Comparison of ENCODE assay signal across 1 cellular context in genomic region chr6:340991-341827, GRCh38.
TF ChIP-seq lines count a peak whose summit lies in the region.

No MANE protein-coding gene starts in this region.

TF ChIP-seq in GM12878, 131 proteins besides CTCF, POLR2A, EP300 and RAD21 (continued from another document and continues in another):
- TF ChIP-seq MLLT1 (IDR thresholded peaks at IDR 0.05), result peak; percentile 98
- 0 out of 2 replicates have a peak, but pooled peaks have one; percentile 12 for TF ChIP-seq RAD51 (IDR thresholded peaks at IDR 0.05)
- TF ChIP-seq NKRF (conservative IDR thresholded peaks at IDR 0.05), result 0 out of 2 replicates have a peak, but pooled peaks have one; percentile 44
- peak; percentile 81 for TF ChIP-seq MTA2 (IDR thresholded peaks at IDR 0.05; ENCODE audit: low read depth)
- TF ChIP-seq ZNF274 (IDR thresholded peaks at IDR 0.05; ENCODE audit: insufficient read depth, insufficient read length), result no peak
- TF ChIP-seq SMARCA5 (IDR thresholded peaks at IDR 0.05), result peak; percentile 97
- TF ChIP-seq CBFB (IDR thresholded peaks at IDR 0.05; ENCODE audit: low read depth), result no peak; the same call in 1 of the 2 replicates
- no peak for TF ChIP-seq PRDM15 (CRISPR knock-in tag; IDR thresholded peaks at IDR 0.05)
- no peak for TF ChIP-seq ATF2 (IDR thresholded peaks at IDR 0.05; ENCODE audit: low read length)
- TF ChIP-seq JUNB (IDR thresholded peaks at IDR 0.05), result peak; percentile 60
- no peak for TF ChIP-seq MEF2A (IDR thresholded peaks at IDR 0.05; ENCODE audit: insufficient read depth, low read depth, low read length)
- TF ChIP-seq NBN (IDR thresholded peaks at IDR 0.05), result peak; percentile 76
- no peak for TF ChIP-seq NFXL1 (IDR thresholded peaks at IDR 0.05; ENCODE audit: borderline replicate concordance)
- no peak for TF ChIP-seq EZH2 (IDR thresholded peaks at IDR 0.05; ENCODE audit: borderline replicate concordance, control insufficient read depth, low read depth, low read length)
- TF ChIP-seq FOXK2 (IDR thresholded peaks at IDR 0.05), result no peak
- peak; percentile 95 to 96 for TF ChIP-seq IKZF2 (IDR thresholded peaks at IDR 0.05)
- peak; percentile 84 for TF ChIP-seq PAX5 (IDR thresholded peaks at IDR 0.05; ENCODE audit: borderline replicate concordance, low read depth, low read length)
- no peak for TF ChIP-seq ETV6 (conservative IDR thresholded peaks at IDR 0.05 in 1 of 2, IDR thresholded peaks at IDR 0.05 in 1 of 2; ENCODE audit: borderline replicate concordance in 1 of 2, low read depth in 1 of 2)
- TF ChIP-seq FOS (IDR thresholded peaks at IDR 0.05; ENCODE audit: borderline replicate concordance, extremely low read depth, insufficient read length), result no peak
- TF ChIP-seq CHD4 (IDR thresholded peaks at IDR 0.05), result 0 out of 2 replicates have a peak, but pooled peaks have one; percentile 95
- TF ChIP-seq EED (IDR thresholded peaks at IDR 0.05; ENCODE audit: low read depth), result peak; percentile 100
- TF ChIP-seq CREM (IDR thresholded peaks at IDR 0.05; ENCODE audit: low read depth), result no peak
- TF ChIP-seq E2F4 (IDR thresholded peaks at IDR 0.05; ENCODE audit: low read depth, low read length), result no peak
- TF ChIP-seq TCF3 (IDR thresholded peaks at IDR 0.05; ENCODE audit: borderline replicate concordance, insufficient read depth, low read depth, low read length), result peak; percentile 46; the same call in 1 of the 2 replicates
- TF ChIP-seq POLR2AphosphoS5 (IDR thresholded peaks at IDR 0.05; ENCODE audit: low read length), result peak; percentile 71
- peak; percentile 78; the same call in 1 of the 2 replicates for TF ChIP-seq CHD2 (IDR thresholded peaks at IDR 0.05; ENCODE audit: borderline replicate concordance, low read depth, low read length)
- no peak for TF ChIP-seq USF1 (IDR thresholded peaks at IDR 0.05; ENCODE audit: borderline replicate concordance, extremely low read length, insufficient read depth, low read depth, low read length)
- TF ChIP-seq RELB (IDR thresholded peaks at IDR 0.05; ENCODE audit: low read depth), result peak; percentile 93
- TF ChIP-seq BCL3 (IDR thresholded peaks at IDR 0.05; ENCODE audit: borderline replicate concordance, insufficient read depth, low read depth, low read length, poor library complexity, severe bottlenecking), result no peak
- no peak; the same call in 1 of the 2 replicates for TF ChIP-seq MXI1 (IDR thresholded peaks at IDR 0.05; ENCODE audit: low read depth, low read length)
- no peak for TF ChIP-seq FOXM1 (IDR thresholded peaks at IDR 0.05; ENCODE audit: low read depth, low read length)
- TF ChIP-seq WRNIP1 (IDR thresholded peaks at IDR 0.05; ENCODE audit: borderline replicate concordance, low read depth, low read length), result 0 out of 2 replicates have a peak, but pooled peaks have one; percentile 11
- TF ChIP-seq ZNF592 (IDR thresholded peaks at IDR 0.05), result peak; percentile 52; the same call in 1 of the 2 replicates
- TF ChIP-seq KLF5 (IDR thresholded peaks at IDR 0.05; ENCODE audit: partially characterized antibody), result no peak
- no peak for TF ChIP-seq ESRRA (IDR thresholded peaks at IDR 0.05; ENCODE audit: low read length)
- TF ChIP-seq TCF12 (IDR thresholded peaks at IDR 0.05; ENCODE audit: low read depth, low read length), result peak; percentile 79
- TF ChIP-seq EGR1 (IDR thresholded peaks at IDR 0.05; ENCODE audit: borderline replicate concordance in 1 of 2, low read depth in 2 of 2, low read length in 2 of 2), result peak in 1 of 2 experiments; percentile 55; a peak in 1 of 3 replicates
- TF ChIP-seq ZSCAN29 (IDR thresholded peaks at IDR 0.05), result no peak; the same call in 1 of the 2 replicates
- TF ChIP-seq NR2C1 (IDR thresholded peaks at IDR 0.05), result no peak
- TF ChIP-seq POU2F2 (IDR thresholded peaks at IDR 0.05; ENCODE audit: borderline replicate concordance, low read depth, low read length), result peak; percentile 72
- peak; percentile 6; the same call in 1 of the 2 replicates for TF ChIP-seq YY1 (IDR thresholded peaks at IDR 0.05; ENCODE audit: low read depth, low read length)
- peak; percentile 92 for TF ChIP-seq HDGF (IDR thresholded peaks at IDR 0.05)
- 0 out of 2 replicates have a peak, but pooled peaks have one; percentile 16 for TF ChIP-seq RB1 (IDR thresholded peaks at IDR 0.05; ENCODE audit: borderline replicate concordance)
